8 cellular contexts compared by ENCODE assay signal in genomic region chr5:58759745-58760144, GRCh38.
DNase-seq lines count a peak whose midpoint lies in the region; ATAC-seq and TF ChIP-seq lines count a peak whose summit lies in the region.

No MANE protein-coding gene starts in this region.

- no peaks in the 10 kb centered on the region for H3K27me3 ChIP-seq in fibroblast of lung (ENCODE audit: control insufficient read depth, insufficient read depth, low read length)

- ATAC-seq in GM18868 (IDR thresholded peaks at IDR 0.05; ENCODE audit: unreplicated experiment) (peak; percentile 92), HG02763 (IDR thresholded peaks at IDR 0.05; ENCODE audit: unreplicated experiment) (peak; percentile 84)
- ATAC-seq in stimulated activated naive CD8-positive, alpha-beta T cell treated with anti-CD3 and anti-CD28 coated beads, Interleukin-15, amount 100 ng/mL, for 72 hours = peak; percentile 63

- H3K36me3 Mint-ChIP-seq in Calu3 (ENCODE audit: insufficient read depth, unreplicated experiment) = no peaks in the 10 kb centered on the region

- TF ChIP-seq CTCF in fibroblast of lung (conservative IDR thresholded peaks at IDR 0.05 in 1 of 2, IDR thresholded peaks at IDR 0.05 in 1 of 2; ENCODE audit: low read depth in 1 of 2, low read length in 2 of 2) = no peak
- TF ChIP-seq CTCF in Calu3 (IDR thresholded peaks at IDR 0.05; ENCODE audit: unreplicated experiment) = no peak

- no peaks in the 10 kb centered on the region for H3K79me2 ChIP-seq in fibroblast of lung (ENCODE audit: control insufficient read depth, insufficient read depth, low read length)

- peaks cover 5% of the 10 kb centered on the region for H3K27me3 Mint-ChIP-seq in stimulated activated naive CD8-positive, alpha-beta T cell treated with anti-CD3 and anti-CD28 coated beads, Interleukin-15, amount 100 ng/mL, for 72 hours
- H3K27me3 Mint-ChIP-seq in Calu3 (ENCODE audit: unreplicated experiment) = peaks cover 11% of the 10 kb centered on the region

- peak overlapping the region; percentile 69 for H3K4me2 ChIP-seq in fibroblast of lung (ENCODE audit: extremely low read depth, insufficient read depth, low read length)

- H3K4me3 Mint-ChIP-seq in stimulated activated naive CD8-positive, alpha-beta T cell treated with anti-CD3 and anti-CD28 coated beads, Interleukin-15, amount 100 ng/mL, for 72 hours = peak overlapping the region; percentile 29 to 64
- H3K4me3 Mint-ChIP-seq in Calu3 (ENCODE audit: low read depth, unreplicated experiment) = no peak overlapping the region

- H3K9ac ChIP-seq in fibroblast of lung (ENCODE audit: insufficient read depth, low read length) = no peak overlapping the region

- intact Hi-C loops in Calu3 (cut with micrococcal nuclease; ENCODE audit: unreplicated experiment) = no loop called here

- no peaks in the 10 kb centered on the region for H3K9me3 Mint-ChIP-seq in stimulated activated naive CD8-positive, alpha-beta T cell treated with anti-CD3 and anti-CD28 coated beads, Interleukin-15, amount 100 ng/mL, for 72 hours
- no peaks in the 10 kb centered on the region for H3K9me3 Mint-ChIP-seq in Calu3 (ENCODE audit: low read depth, unreplicated experiment)

- H3K36me3 ChIP-seq in fibroblast of lung (ENCODE audit: control insufficient read depth, insufficient read depth, low read length) = no peaks in the 10 kb centered on the region

- peak overlapping the region in 2 of 4 experiments; percentile 4 to 18 for H3K4me3 ChIP-seq in fibroblast of lung (replicated peaks in 1 of 4; ENCODE audit: control extremely low read depth in 1 of 4, insufficient read depth in 1 of 4, low read depth in 3 of 4, low read length in 4 of 4)

- peak overlapping the region; percentile 48 for H2AFZ ChIP-seq in fibroblast of lung (ENCODE audit: low read length)

- no peak overlapping the region for H3K27ac ChIP-seq in fibroblast of lung (ENCODE audit: insufficient read depth, low read length)

- CTCF ChIA-PET in Calu3 (lab: Charles Lee) = no interaction called here

- H3K4me1 ChIP-seq in fibroblast of lung (ENCODE audit: control insufficient read depth, extremely low read depth, insufficient read depth, low read length) = no peaks in the 10 kb centered on the region

- H4K20me1 ChIP-seq in fibroblast of lung (ENCODE audit: control insufficient read depth, extremely low read depth, insufficient read depth, low read length) = no peaks in the 10 kb centered on the region

- no peaks in the 10 kb centered on the region for H3K9me3 ChIP-seq in fibroblast of lung (ENCODE audit: control insufficient read depth, insufficient read depth, low read depth, low read length)

- H3K4me1 Mint-ChIP-seq in stimulated activated naive CD8-positive, alpha-beta T cell treated with anti-CD3 and anti-CD28 coated beads, Interleukin-15, amount 100 ng/mL, for 72 hours = peaks cover 17% of the 10 kb centered on the region
- H3K4me1 Mint-ChIP-seq in Calu3 (ENCODE audit: low read depth, unreplicated experiment) = peaks cover 8% of the 10 kb centered on the region

- DNase-seq in NOMO-1 treated with DMSO at 0.1 percent for 48 hours (lab: John Stamatoyannopoulos, UW; ENCODE audit: unreplicated experiment) (peak; percentile 75), fibroblast of lung (ENCODE audit: low read depth in 2 of 2) (peak in 1 of 2 donors; percentile 1), epidermal melanocyte (ENCODE audit: insufficient read length, low spot score) (no peak), inferior parietal cortex (ENCODE audit: extremely low spot score) (no peak), Calu3 (no peak)
- no peak for DNase-seq in stimulated activated naive CD8-positive, alpha-beta T cell treated with anti-CD3 and anti-CD28 coated beads, Interleukin-15, amount 100 ng/mL, for 72 hours

- BruUV-seq in Calu3 (replicated peaks; lab: Mats Ljungman, UMichigan) = no TSS peak

- peak overlapping the region in 1 of 2 donors; percentile 44 for H3K27ac Mint-ChIP-seq in stimulated activated naive CD8-positive, alpha-beta T cell treated with anti-CD3 and anti-CD28 coated beads, Interleukin-15, amount 100 ng/mL, for 72 hours
- no peak overlapping the region for H3K27ac Mint-ChIP-seq in Calu3 (ENCODE audit: unreplicated experiment)
